23 cellular contexts compared by ENCODE assay signal in genomic region chr16:12771341-12771798, GRCh38. TPM values are rescaled to one million over a fixed set of nuclear protein-coding genes. Genes with fewer than 3 reads are reported as not detected.
DNase-seq lines count a peak whose midpoint lies in the region; ATAC-seq and TF ChIP-seq lines count a peak whose summit lies in the region.
"Had no signal": no experiment of that assay in that cellular context is flagged by ENCODE, and none has a peak within 500 bp of the region (broad histone marks: within the 10 kb centered on the region; RNA-seq: fewer than 3 reads in every experiment).

No MANE protein-coding gene starts in this region.

- POLR2A ChIA-PET in SK-N-SH (lab: Yijun Ruan, JAX): interaction anchor here (1.0 kb wide), 1 partner anchor 32 kb away, joined by 5 read pairs; the partner anchor contains the start of gene CPPED1

- H3K23ac ChIP-seq in mesenchymal stem cell (ENCODE audit: low read length in 2 of 2): no peak overlapping the region

- H3K9me3 Mint-ChIP-seq in Calu3 (ENCODE audit: low read depth, unreplicated experiment): peaks cover 5% of the 10 kb centered on the region
- no peaks in the 10 kb centered on the region for H3K9me3 Mint-ChIP-seq in immature natural killer cell
- H3K9me3 Mint-ChIP-seq: memory B cell; natural killer cell treated with Interleukin-12 subunit alpha and Interleukin-12 subunit beta and Interleukin-15 and Interleukin-18, amount 100 ng/mL, for 72 hours had no signal

- H3K27me3 Mint-ChIP-seq in Calu3 (ENCODE audit: unreplicated experiment) (peaks cover 11% of the 10 kb centered on the region), immature natural killer cell (ENCODE audit: low read depth in 3 of 3) (no peaks in the 10 kb centered on the region)
- H3K27me3 Mint-ChIP-seq: activated CD4-positive, alpha-beta T cell treated with anti-CD3 and anti-CD28 coated beads, Interleukin-2, amount 10 ng/mL, durations not matched to agents 7 days and 5 days; brain; memory B cell; natural killer cell treated with Interleukin-12 subunit alpha and Interleukin-12 subunit beta and Interleukin-15 and Interleukin-18, amount 100 ng/mL, for 72 hours had no signal

- DNase-seq in SK-N-SH (no peak), globus pallidus (ENCODE audit: low spot score) (peak; percentile 86), mesenchymal stem cell (no peak), tibial nerve (ENCODE audit: low spot score in 2 of 2) (no peak), Peyer's patch (no peak), Calu3 (no peak), immature natural killer cell (no peak)
- DNase-seq: activated CD4-positive, alpha-beta T cell treated with anti-CD3 and anti-CD28 coated beads, Interleukin-2, amount 10 ng/mL, durations not matched to agents 7 days and 5 days; activated naive CD4-positive, alpha-beta T cell treated with anti-CD3 and anti-CD28 coated beads for 36 hours; effector CD8-positive, alpha-beta T cell; NCI-H1930; NCI-H510A; sigmoid colon; stimulated activated CD4-positive, alpha-beta T cell treated with anti-CD3 and anti-CD28 coated beads, Interleukin-4, amount 100 ng/mL, for 24 hours; stimulated activated CD8-positive, alpha-beta memory T cell treated with anti-CD3 and anti-CD28 coated beads, Interleukin-4, amount 100 ng/mL, for 48 hours; T1000; transverse colon had no signal

- H4K8ac ChIP-seq in mesenchymal stem cell (ENCODE audit: low read length): no peak overlapping the region

- H3F3A ChIP-seq in SK-N-SH (replicated peaks; ENCODE audit: insufficient read depth): no peaks in the 10 kb centered on the region

- no peak overlapping the region for H2AK5ac ChIP-seq in mesenchymal stem cell (ENCODE audit: low read length, severe bottlenecking)

- H2BK120ac ChIP-seq in mesenchymal stem cell (ENCODE audit: low read depth, low read length): no peak overlapping the region

- TF ChIP-seq POLR2A in tibial nerve (IDR thresholded peaks at IDR 0.05) (no peak), Peyer's patch (IDR thresholded peaks at IDR 0.05) (no peak)

- H3K4me3 Mint-ChIP-seq in Calu3 (ENCODE audit: low read depth, unreplicated experiment) (no peak overlapping the region), immature natural killer cell (no peak overlapping the region)
- H3K4me3 Mint-ChIP-seq: activated CD4-positive, alpha-beta T cell treated with anti-CD3 and anti-CD28 coated beads, Interleukin-2, amount 10 ng/mL, durations not matched to agents 7 days and 5 days; activated naive CD4-positive, alpha-beta T cell treated with anti-CD3 and anti-CD28 coated beads for 36 hours; brain; memory B cell; natural killer cell treated with Interleukin-12 subunit alpha and Interleukin-12 subunit beta and Interleukin-15 and Interleukin-18, amount 100 ng/mL, for 72 hours had no signal

- H2BK5ac ChIP-seq in mesenchymal stem cell (ENCODE audit: low read depth, low read length, poor library complexity, severe bottlenecking): no peak overlapping the region

- CTCF ChIA-PET in SK-N-SH (lab: Yijun Ruan, JAX) (interaction anchor here (1.2 kb wide), 1 partner anchor 13 kb away, joined by 3 read pairs; no protein-coding TSS in a partner anchor), Calu3 (lab: Charles Lee) (no interaction called here)

- H3K4me2 ChIP-seq in SK-N-SH (no peak overlapping the region), mesenchymal stem cell (ENCODE audit: low read length, poor library complexity, severe bottlenecking) (no peak overlapping the region)

- peaks cover 12% of the 10 kb centered on the region for H3K79me1 ChIP-seq in mesenchymal stem cell (replicated peaks; ENCODE audit: low read length, poor library complexity, severe bottlenecking)

- H3K4me1 ChIP-seq in SK-N-SH (ENCODE audit: control insufficient read depth in 1 of 2, insufficient read depth in 2 of 2, low read depth in 1 of 2, low read length in 1 of 2) (peaks cover 0 to 15% of the 10 kb centered on the region in 2 experiments; a peak in 2 of 4 replicates), mesenchymal stem cell (ENCODE audit: control insufficient read depth, insufficient read depth, low read depth, low read length) (no peaks in the 10 kb centered on the region), tibial nerve (peaks cover 0 to 35% (median 9%) of the 10 kb centered on the region in 4 donors), Peyer's patch (no peaks in the 10 kb centered on the region)
- H3K4me1 ChIP-seq: HAP-1, sigmoid colon had no signal

- no peaks in the 10 kb centered on the region for H3K36me3 Mint-ChIP-seq in Calu3 (ENCODE audit: insufficient read depth, unreplicated experiment)
- peaks cover 2 to 17% (median 8%) of the 10 kb centered on the region in 3 donors for H3K36me3 Mint-ChIP-seq in immature natural killer cell
- H3K36me3 Mint-ChIP-seq: natural killer cell treated with Interleukin-12 subunit alpha and Interleukin-12 subunit beta and Interleukin-15 and Interleukin-18, amount 100 ng/mL, for 72 hours had no signal

- H3K14ac ChIP-seq in mesenchymal stem cell (ENCODE audit: low read length in 2 of 2): peak overlapping the region in 1 of 2 experiments; percentile 24

- no peak overlapping the region for H2BK15ac ChIP-seq in mesenchymal stem cell (ENCODE audit: low read depth, poor library complexity, severe bottlenecking)

- H3K79me2 ChIP-seq in SK-N-SH (ENCODE audit: insufficient read depth): peaks cover 22% of the 10 kb centered on the region; the same call in 1 of the 2 replicates

- no peak for ATAC-seq in SK-N-SH treated with all-trans-retinoic acid at 6 μM for 48 hours
- ATAC-seq: natural killer cell treated with Interleukin-12 subunit alpha and Interleukin-12 subunit beta and Interleukin-15 and Interleukin-18, amount 100 ng/mL, for 72 hours had no signal

- no peak overlapping the region for H2AFZ ChIP-seq in SK-N-SH (ENCODE audit: low read depth)
- no peak overlapping the region for H2AFZ ChIP-seq in mesenchymal stem cell (ENCODE audit: low read depth, low read length)

- H3K9ac ChIP-seq in SK-N-SH (no peak overlapping the region), mesenchymal stem cell (ENCODE audit: low read length) (no peak overlapping the region)

- no peak overlapping the region for H3K4ac ChIP-seq in mesenchymal stem cell (ENCODE audit: low read depth in 1 of 2, low read length in 2 of 2)

- TF ChIP-seq RAD21 in SK-N-SH (IDR thresholded peaks at IDR 0.05; ENCODE audit: low read length): peak; percentile 36

- peak overlapping the region in 1 of 2 experiments; percentile 73; a peak in 1 of 4 replicates for H3K27ac ChIP-seq in SK-N-SH (ENCODE audit: low read depth in 2 of 2, low read length in 1 of 2)
- H3K27ac ChIP-seq in mesenchymal stem cell (ENCODE audit: low read length, poor library complexity, severe bottlenecking): no peak overlapping the region
- peak overlapping the region; percentile 56 to 86 (median 72) for H3K27ac ChIP-seq in tibial nerve
- no peak overlapping the region for H3K27ac ChIP-seq in Peyer's patch
- H3K27ac ChIP-seq: 22Rv1, transverse colon had no signal

- no peak overlapping the region for H3K4me3 ChIP-seq in SK-N-SH (ENCODE audit: low read depth in 2 of 2, low read length in 1 of 2)
- H3K4me3 ChIP-seq in mesenchymal stem cell (ENCODE audit: insufficient read depth in 1 of 2, low read depth in 1 of 2, low read length in 2 of 2): no peak overlapping the region
- no peak overlapping the region for H3K4me3 ChIP-seq in tibial nerve
- no peak overlapping the region for H3K4me3 ChIP-seq in Peyer's patch
- H3K4me3 ChIP-seq: HAP-1, sigmoid colon, transverse colon had no signal

- H3K27ac Mint-ChIP-seq in Calu3 (ENCODE audit: unreplicated experiment) (no peak overlapping the region), immature natural killer cell (no peak overlapping the region)
- H3K27ac Mint-ChIP-seq: activated CD4-positive, alpha-beta T cell treated with anti-CD3 and anti-CD28 coated beads, Interleukin-2, amount 10 ng/mL, durations not matched to agents 7 days and 5 days; activated naive CD4-positive, alpha-beta T cell treated with anti-CD3 and anti-CD28 coated beads for 36 hours; memory B cell; natural killer cell treated with Interleukin-12 subunit alpha and Interleukin-12 subunit beta and Interleukin-15 and Interleukin-18, amount 100 ng/mL, for 72 hours had no signal

- WGBS in SK-N-SH (ENCODE audit: low lambda C conversion rate): 71% methylated on average over 5 of the region's 5 CpGs
- WGBS in mesenchymal stem cell: 89% methylated on average over 5 of the region's 5 CpGs
- WGBS in tibial nerve, 2 donors: 37 to 41% methylated on average over 5 of the region's 5 CpGs

- peak overlapping the region; percentile 46 for H4K91ac ChIP-seq in mesenchymal stem cell (ENCODE audit: low read length)

- H3K36me3 ChIP-seq in SK-N-SH (replicated peaks in 1 of 2; ENCODE audit: control insufficient read depth in 1 of 2, insufficient read depth in 2 of 2, low read length in 1 of 2): peaks cover 0 to 6% of the 10 kb centered on the region in 2 experiments
- H3K36me3 ChIP-seq in mesenchymal stem cell (ENCODE audit: control insufficient read depth in 1 of 2, insufficient read depth in 2 of 2, low read depth in 1 of 2, low read length in 2 of 2): peaks cover 3 to 18% of the 10 kb centered on the region in 2 experiments
- H3K36me3 ChIP-seq in tibial nerve: peaks cover 0 to 6% (median 0%) of the 10 kb centered on the region in 3 donors
- no peaks in the 10 kb centered on the region for H3K36me3 ChIP-seq in Peyer's patch
- H3K36me3 ChIP-seq: HAP-1, transverse colon had no signal

- no peaks in the 10 kb centered on the region for H3K4me1 Mint-ChIP-seq in Calu3 (ENCODE audit: low read depth, unreplicated experiment)
- peaks cover 16 to 18% of the 10 kb centered on the region in 2 donors for H3K4me1 Mint-ChIP-seq in immature natural killer cell
- H3K4me1 Mint-ChIP-seq: memory B cell had no signal

- intact Hi-C loops in Calu3 (cut with micrococcal nuclease; ENCODE audit: unreplicated experiment): no loop called here

- H3K9me2 ChIP-seq in SK-N-SH: no peaks in the 10 kb centered on the region

- no peak overlapping the region for H3K18ac ChIP-seq in mesenchymal stem cell (ENCODE audit: low read depth in 1 of 2, low read length in 2 of 2)

- no peak overlapping the region for H2BK12ac ChIP-seq in mesenchymal stem cell (ENCODE audit: low read length in 2 of 2)

- H3K9me3 ChIP-seq in SK-N-SH: no peaks in the 10 kb centered on the region
- no peaks in the 10 kb centered on the region for H3K9me3 ChIP-seq in mesenchymal stem cell (ENCODE audit: control insufficient read depth, low read length)
- no peaks in the 10 kb centered on the region for H3K9me3 ChIP-seq in tibial nerve
- no peaks in the 10 kb centered on the region for H3K9me3 ChIP-seq in Peyer's patch
- H3K9me3 ChIP-seq: sigmoid colon, transverse colon had no signal

- H3K27me3 ChIP-seq in SK-N-SH (ENCODE audit: insufficient read depth) (no peaks in the 10 kb centered on the region), mesenchymal stem cell (ENCODE audit: control insufficient read depth in 1 of 2, insufficient read depth in 1 of 2, low read length in 2 of 2) (no peaks in the 10 kb centered on the region), tibial nerve (no peaks in the 10 kb centered on the region), Peyer's patch (no peaks in the 10 kb centered on the region)
- H3K27me3 ChIP-seq: sigmoid colon, transverse colon had no signal

- no peak for TF ChIP-seq CTCF in SK-N-SH (IDR thresholded peaks at IDR 0.05)
- no peak for TF ChIP-seq CTCF in tibial nerve (IDR thresholded peaks at IDR 0.05)
- no peak for TF ChIP-seq CTCF in Peyer's patch (IDR thresholded peaks at IDR 0.05)
- no peak for TF ChIP-seq CTCF in Calu3 (IDR thresholded peaks at IDR 0.05; ENCODE audit: unreplicated experiment)

- H4K20me1 ChIP-seq in SK-N-SH (ENCODE audit: insufficient read depth): 0 out of 2 replicates have a peak, but pooled peaks cover 3% of the 10 kb centered on the region

- peak in 1 of 2 experiments; percentile 85; a peak in 2 of 4 replicates for TF ChIP-seq EP300 in SK-N-SH (IDR thresholded peaks at IDR 0.05; ENCODE audit: borderline replicate concordance in 1 of 2, low read depth in 1 of 2, low read length in 1 of 2)
- TF ChIP-seq EP300 in tibial nerve (IDR thresholded peaks at IDR 0.05): peak in 1 of 2 donors; percentile 85

- no TSS peak for BruUV-seq in Calu3 (replicated peaks; lab: Mats Ljungman, UMichigan)

RNA-seq across cellular contexts. Expression of gene CPPED1, which starts 32.3 kb away (rescaled TPM):
- polyA plus RNA-seq in SK-N-SH (2012; rRNA removed) (11.9 and 13.9 TPM in 2 replicates), immature natural killer cell (10 to 100 TPM in 2 of 3 donors, 1 to 10 TPM in 1; 10.0 to 15.4 (median 15.2) TPM)
- polyA plus RNA-seq in SK-N-SH (2012; cell fraction: cytosol; rRNA removed): 14.9 and 15.0 TPM in 2 replicates
- 9.7 and 11.9 TPM in 2 replicates for polyA plus RNA-seq in SK-N-SH (2012; cell fraction: nucleus; rRNA removed)
- 36.4 TPM for polyA plus RNA-seq in mesenchymal stem cell (2013, experiment 1 of 2)
- 38.6 TPM for polyA plus RNA-seq in mesenchymal stem cell (2013, experiment 2 of 2)
- total RNA-seq in tibial nerve (10 to 100 TPM; 10.4 to 18.9 (median 16.0) TPM), Peyer's patch (10 to 100 TPM; 26.7 to 47.9 (median 36.3) TPM), Calu3 (2022) (not detected in 2 replicates)

Comparison
In these comparisons a context has a peak if more than half of its experiments do, and no peak if none do; other contexts are left out.
1. H3K27ac ChIP-seq: peak in tibial nerve (4 of 4); none in mesenchymal stem cell (single experiment) and Peyer's patch (0 of 4).